Comparison of ENCODE assay signal across 9 cellular contexts in genomic region chr2:41414486-41415230, GRCh38.
DNase-seq lines count a peak whose midpoint lies in the region; ATAC-seq, FAIRE-seq and TF ChIP-seq lines count a peak whose summit lies in the region.
"Had no signal": no experiment of that assay in that cellular context is flagged by ENCODE, and none has a peak within 500 bp of the region (broad histone marks: within the 10 kb centered on the region; RNA-seq: fewer than 3 reads in every experiment).

No MANE protein-coding gene starts in this region.

- no peaks in the 10 kb centered on the region for H3K4me1 Mint-ChIP-seq in activated naive CD4-positive, alpha-beta T cell treated with anti-CD3 and anti-CD28 coated beads for 36 hours (ENCODE audit: low read depth)
- H3K4me1 Mint-ChIP-seq: central memory CD8-positive, alpha-beta T cell had no signal

- ATAC-seq in HG02623 (IDR thresholded peaks at IDR 0.05; ENCODE audit: unreplicated experiment) (peak; percentile 67), HepG2 (peak; percentile 98), GM19035 (IDR thresholded peaks at IDR 0.05; ENCODE audit: unreplicated experiment) (no peak)

- H3K27ac ChIP-seq in HepG2 (ENCODE audit: extremely low read length, insufficient read depth, low read length) = no peak overlapping the region

- no peak for TF ChIP-seq POLR2A in HepG2 (IDR thresholded peaks at IDR 0.05; ENCODE audit: insufficient read depth in 1 of 2, low read depth in 2 of 2, low read length in 2 of 2)

- TF ChIP-seq CTCF in HepG2 (CRISPR knock-in tag; IDR thresholded peaks at IDR 0.05) = peak; percentile 78

- peak; percentile 71 for FAIRE-seq in HepG2 (lab: Jason Lieb, UNC)

- under 1% methylated on average over 4 of the region's 5 CpGs for WGBS in HepG2 (ENCODE audit: low lambda C conversion rate)

- H3K4me1 ChIP-seq in HepG2 (ENCODE audit: insufficient read depth, low read length) = no peaks in the 10 kb centered on the region

- peak; percentile 4 for DNase-seq in activated naive CD4-positive, alpha-beta T cell treated with anti-CD3 and anti-CD28 coated beads for 36 hours
- DNase-seq in activated naive CD4-positive, alpha-beta T cell treated with Interleukin-2 at 50 U/mL for 16 hours = no peak
- DNase-seq in NCI-H1694 treated with DMSO at 0.1 percent for 48 hours (lab: John Stamatoyannopoulos, UW) (peak; percentile 37), amniotic stem cell (lab: John Stamatoyannopoulos, UW) (peak; percentile 29), HepG2 (ENCODE audit: low spot score) (peak; percentile 56), GM19240 (ENCODE audit: insufficient read length, low spot score) (no peak)

- H3K4me3 Mint-ChIP-seq in activated naive CD4-positive, alpha-beta T cell treated with anti-CD3 and anti-CD28 coated beads for 36 hours = no peak overlapping the region
- H3K4me3 Mint-ChIP-seq: central memory CD8-positive, alpha-beta T cell had no signal

- no TSS peak for BruUV-seq in HepG2 (replicated peaks; lab: Mats Ljungman, UMichigan)

- intact Hi-C loops in activated naive CD4-positive, alpha-beta T cell treated with anti-CD3 and anti-CD28 coated beads for 36 hours (cut with micrococcal nuclease) = loop anchor here (1.0 kb wide), 2 partner anchors 285 to 368 kb away; no protein-coding TSS in a partner anchor
- intact Hi-C loops in HepG2 (cut with micrococcal nuclease; ENCODE audit: unreplicated experiment) = loop anchor here (1.0 kb wide), 2 partner anchors 284 to 368 kb away; no protein-coding TSS in a partner anchor

- H3K9me3 Mint-ChIP-seq in activated naive CD4-positive, alpha-beta T cell treated with anti-CD3 and anti-CD28 coated beads for 36 hours = no peaks in the 10 kb centered on the region

- H2AFZ ChIP-seq in HepG2 (ENCODE audit: low read length) = no peak overlapping the region

- H3K27me3 ChIP-seq in HepG2 (ENCODE audit: control insufficient read depth in 1 of 2, insufficient read depth in 2 of 2, low read length in 2 of 2) = no peaks in the 10 kb centered on the region

- no peaks in the 10 kb centered on the region for H3K9me3 ChIP-seq in HepG2 (ENCODE audit: low read length)

- TF ChIP-seq EP300 in HepG2 (IDR thresholded peaks at IDR 0.05; ENCODE audit: low read depth in 2 of 2, low read length in 2 of 2) = no peak
- TF ChIP-seq EP300 in HepG2 (CRISPR knock-in tag; IDR thresholded peaks at IDR 0.05; ENCODE audit: borderline replicate concordance) = no peak

- CTCF ChIA-PET in activated naive CD4-positive, alpha-beta T cell treated with anti-CD3 and anti-CD28 coated beads for 36 hours (lab: Charles Lee) = interaction anchor here (0.6 to 0.8 kb wide), 3 partner anchors 14 to 367 kb away, joined by 3 to 5 read pairs (median 4); no protein-coding TSS in a partner anchor
- CTCF ChIA-PET in HepG2 (lab: Yijun Ruan, JAX; ENCODE audit: low intra/inter-chr PET ratio, low total read pairs) = interaction anchor here (0.6 to 1.9 kb wide), 3 partner anchors 15 to 368 kb away, joined by 3 to 13 read pairs (median 12); no protein-coding TSS in a partner anchor

- H3K4me2 ChIP-seq in HepG2 (ENCODE audit: low read depth, low read length) = no peak overlapping the region

- POLR2A ChIA-PET in HepG2 (lab: Yijun Ruan, JAX) = no interaction called here

- in situ Hi-C loops in HepG2 (cut with HindIII; ENCODE audit: extremely low pct_ligation_motif_present, low pct_unique_long_range_greater_than_20kb) = loop anchor here (5.0 kb wide), 1 partner anchor 368 kb away; no protein-coding TSS in a partner anchor

- H3K36me3 ChIP-seq in HepG2 (replicated peaks in 1 of 2; ENCODE audit: control insufficient read depth in 1 of 2, insufficient read depth in 2 of 2, low read length in 2 of 2) = no peaks in the 10 kb centered on the region

- H4K20me1 ChIP-seq in HepG2 (ENCODE audit: insufficient read depth, low read length) = no peaks in the 10 kb centered on the region

- H3K9ac ChIP-seq in HepG2 (ENCODE audit: insufficient read depth, low read depth, low read length) = no peak overlapping the region

- H3K27me3 Mint-ChIP-seq in activated naive CD4-positive, alpha-beta T cell treated with anti-CD3 and anti-CD28 coated beads for 36 hours (ENCODE audit: low read depth) = peaks cover 3% of the 10 kb centered on the region

- H3K36me3 Mint-ChIP-seq in activated naive CD4-positive, alpha-beta T cell treated with anti-CD3 and anti-CD28 coated beads for 36 hours (ENCODE audit: low read depth) = no peaks in the 10 kb centered on the region

- peak; percentile 50; the same call in 1 of the 2 replicates for TF ChIP-seq RAD21 in HepG2 (CRISPR knock-in tag; IDR thresholded peaks at IDR 0.05)

- no peaks in the 10 kb centered on the region for H3K79me2 ChIP-seq in HepG2 (ENCODE audit: insufficient read depth, low read length)

- H3K27ac Mint-ChIP-seq in activated naive CD4-positive, alpha-beta T cell treated with anti-CD3 and anti-CD28 coated beads for 36 hours = no peak overlapping the region

- no peak overlapping the region for H3K4me3 ChIP-seq in HepG2 (replicated peaks in 1 of 3; ENCODE audit: insufficient read depth in 1 of 3, low read depth in 2 of 3, low read length in 3 of 3)

TF ChIP-seq in HepG2, 621 proteins besides CTCF, POLR2A, EP300 and RAD21 (continues in another document):
- TF ChIP-seq U2AF2 (IDR thresholded peaks at IDR 0.05; ENCODE audit: low read depth, low read length) (no peak), CERS6 (CRISPR knock-in tag; IDR thresholded peaks at IDR 0.05) (no peak), ZNF264 (CRISPR knock-in tag; IDR thresholded peaks at IDR 0.05) (peak; percentile 99), ZBTB3 (CRISPR knock-in tag; IDR thresholded peaks at IDR 0.05; ENCODE audit: borderline replicate concordance, low read depth) (no peak), MXD3 (CRISPR knock-in tag; IDR thresholded peaks at IDR 0.05) (no peak), XRCC5 (optimal IDR thresholded peaks at IDR 0.05; ENCODE audit: low read length) (no peak), KLF15 (CRISPR knock-in tag; IDR thresholded peaks at IDR 0.05; ENCODE audit: borderline replicate concordance) (no peak), ZNF639 (CRISPR knock-in tag; conservative IDR thresholded peaks at IDR 0.05) (no peak), ARID3A (IDR thresholded peaks at IDR 0.05; ENCODE audit: low read depth, low read length) (peak; percentile 59; the same call in 1 of the 2 replicates), HNRNPH1 (optimal IDR thresholded peaks at IDR 0.05; ENCODE audit: low read depth, low read length) (no peak), ZNF704 (CRISPR knock-in tag; IDR thresholded peaks at IDR 0.05; ENCODE audit: borderline replicate concordance) (no peak), IKZF4 (CRISPR knock-in tag; IDR thresholded peaks at IDR 0.05; ENCODE audit: borderline replicate concordance, low read depth, not compliant biosample characterization) (no peak), SMC3 (IDR thresholded peaks at IDR 0.05; ENCODE audit: low read length) (peak; percentile 87), STAG1 (CRISPR knock-in tag; IDR thresholded peaks at IDR 0.05) (peak; percentile 75), HOXA9 (CRISPR knock-in tag; IDR thresholded peaks at IDR 0.05; ENCODE audit: borderline replicate concordance) (no peak), ZNF776 (CRISPR knock-in tag; IDR thresholded peaks at IDR 0.05) (no peak), AKAP8 (CRISPR knock-in tag; IDR thresholded peaks at IDR 0.05) (no peak)

Comparison
In these comparisons a context has a peak if more than half of its experiments do, and no peak if none do; other contexts are left out.
1. DNase-seq: peak in activated naive CD4-positive, alpha-beta T cell treated with anti-CD3 and anti-CD28 coated beads for 36 hours (single experiment), NCI-H1694 treated with DMSO at 0.1 percent for 48 hours (single experiment), amniotic stem cell (single experiment) and HepG2 (single experiment); none in activated naive CD4-positive, alpha-beta T cell treated with Interleukin-2 at 50 U/mL for 16 hours (single experiment) and GM19240 (single experiment).